Comparison of ENCODE assay signal across 8 cellular contexts in genomic region chr16:70065746-70066658, GRCh38. TPM values are rescaled to one million over a fixed set of nuclear protein-coding genes. Genes with fewer than 3 reads are reported as not detected.
DNase-seq lines count a peak whose midpoint lies in the region; ATAC-seq and TF ChIP-seq lines count a peak whose summit lies in the region.
"Not testable (repeated sequence)": the region's sequence is repeated elsewhere in the genome, so short reads cannot be mapped to it uniquely, and the experiment has no call there.

No MANE protein-coding gene starts in this region.

- not testable (repeated sequence) for H3K4me1 ChIP-seq in adipocyte (ENCODE audit: control insufficient read depth, insufficient read depth, low read length)
- H3K4me1 ChIP-seq in heart left ventricle = peaks cover 0 to 12% (median 3%) of the 10 kb centered on the region in 12 donors

- H3K9me3 Mint-ChIP-seq in type B pancreatic cell = not testable (repeated sequence)

- intact Hi-C loops in heart left ventricle (cut with DNase I) = not testable (repeated sequence)

- H3K27me3 Mint-ChIP-seq in type B pancreatic cell = not testable (repeated sequence)

- H3K9me3 ChIP-seq in adipocyte (ENCODE audit: control insufficient read depth, low read length); heart left ventricle: not testable (repeated sequence)

- peaks cover 13% of the 10 kb centered on the region for H3K4me1 Mint-ChIP-seq in type B pancreatic cell (ENCODE audit: unreplicated experiment)

- WGBS in heart left ventricle, 4 donors = 1 to 2% (median 2%) methylated on average over 18 to 62 of the region's 62 CpGs

- H3K27ac ChIP-seq in heart left ventricle = peak overlapping the region; percentile 56 to 92 (median 86)

- H3K4me3 Mint-ChIP-seq in type B pancreatic cell = peak overlapping the region; percentile 90

- peak in 1 of 2 donors; percentile 74 for TF ChIP-seq POLR2A in heart left ventricle (IDR thresholded peaks at IDR 0.05)

- not testable (repeated sequence) for TF ChIP-seq CTCF in heart left ventricle (IDR thresholded peaks at IDR 0.05); type B pancreatic cell (conservative IDR thresholded peaks at IDR 0.05)

- ATAC-seq in GM18498 (IDR thresholded peaks at IDR 0.05; ENCODE audit: unreplicated experiment) (peak; percentile 93), HG02884 (IDR thresholded peaks at IDR 0.05; ENCODE audit: unreplicated experiment) (peak; percentile 86), heart left ventricle (peak; percentile 90 to 97 (median 96))

- H3K36me3 Mint-ChIP-seq in type B pancreatic cell = not testable (repeated sequence)

- DNase-seq in NCI-H1436 treated with DMSO at 0.1 percent for 48 hours (lab: John Stamatoyannopoulos, UW) = peak; percentile 55
- peak; percentile 78 for DNase-seq in SW480 (ENCODE audit: low spot score)
- peak; percentile 92 for DNase-seq in adipocyte (ENCODE audit: low read depth)
- peak; percentile 87 to 93 (median 90) for DNase-seq in heart left ventricle
- peak; percentile 75 for DNase-seq in pons (ENCODE audit: low spot score)
- peak; percentile 91 for DNase-seq in type B pancreatic cell (ENCODE audit: extremely low spot score, unreplicated experiment)

- H3K36me3 ChIP-seq in adipocyte (ENCODE audit: control insufficient read depth, insufficient read depth, low read length, severe bottlenecking); heart left ventricle: not testable (repeated sequence)

- peak overlapping the region; percentile 86 for H3K27ac Mint-ChIP-seq in type B pancreatic cell

- H3K9ac ChIP-seq in adipocyte (ENCODE audit: low read length) = peak overlapping the region; percentile 72

- H3K4me3 ChIP-seq in adipocyte (ENCODE audit: low read length) = peak overlapping the region; percentile 81
- H3K4me3 ChIP-seq in heart left ventricle = peak overlapping the region; percentile 52 to 94 (median 72)

- not testable (repeated sequence) for H3K27me3 ChIP-seq in adipocyte (replicated peaks; ENCODE audit: control insufficient read depth, insufficient read depth, low read length); heart left ventricle

RNA-seq across cellular contexts. Expression of gene PDPR, which starts 48.1 kb away (rescaled TPM):
- total RNA-seq in heart left ventricle (10 to 100 TPM; 20.2 to 38.3 (median 27.2) TPM), type B pancreatic cell (ENCODE audit: low replicate concordance) (15.3 and 29.9 TPM in 2 replicates)
- polyA plus RNA-seq in heart left ventricle = 10 to 100 TPM in 1 of 2 donors, 1 to 10 TPM in 1; 7.7 to 10.2 TPM

Comparison
In these comparisons a context has a peak if more than half of its experiments do, and no peak if none do; other contexts are left out.
1. Peak in every context shown above with its lines: DNase-seq, ATAC-seq, H3K4me3 ChIP-seq and H3K27ac ChIP-seq.